8 cellular contexts compared by ENCODE assay signal in genomic region chr3:125051715-125052581, GRCh38. TPM values are rescaled to one million over a fixed set of nuclear protein-coding genes. Genes with fewer than 3 reads are reported as not detected.
A peak's percentile ranks its signal among the peaks of the same experiment; 100 is the strongest.
DNase-seq lines count a peak whose midpoint lies in the region; ATAC-seq and TF ChIP-seq lines count a peak whose summit lies in the region.

No MANE protein-coding gene starts in this region.

- H3K4me1 ChIP-seq in HUES6 (ENCODE audit: control insufficient read depth, insufficient read depth, low read length) (peaks cover 51% of the 10 kb centered on the region), mucosa of descending colon (ENCODE audit: low read depth) (peaks cover 24% of the 10 kb centered on the region)

- peak; percentile 26 for ATAC-seq in mucosa of descending colon

- peaks cover 16% of the 10 kb centered on the region for H3K27me3 ChIP-seq in HUES6 (ENCODE audit: control insufficient read depth, insufficient read depth, low read length)

- H3K36me3 ChIP-seq in HUES6 (ENCODE audit: control insufficient read depth, insufficient read depth, low read length) (no peaks in the 10 kb centered on the region; the same call in 1 of the 2 replicates), mucosa of descending colon (ENCODE audit: low read depth) (no peaks in the 10 kb centered on the region)

- H3K9me3 ChIP-seq in HUES6 (ENCODE audit: control insufficient read depth, insufficient read depth, low read depth, low read length) = no peaks in the 10 kb centered on the region
- no peaks in the 10 kb centered on the region for H3K9me3 ChIP-seq in mucosa of descending colon

- TF ChIP-seq CTCF in mucosa of descending colon (IDR thresholded peaks at IDR 0.05) = no peak

- peak overlapping the region; percentile 34; the same call in 1 of the 2 replicates for H3K4me3 ChIP-seq in HUES6 (ENCODE audit: low read depth, low read length)
- H3K4me3 ChIP-seq in mucosa of descending colon = no peak overlapping the region

- peak overlapping the region; percentile 24; the same call in 1 of the 2 replicates for H3K27ac ChIP-seq in HUES6 (ENCODE audit: low read depth, low read length)

- peak; percentile 80 for DNase-seq in AG20443 (ENCODE audit: low spot score)
- DNase-seq in activated CD4-positive, alpha-beta T cell treated with anti-CD3 and anti-CD28 coated beads for 48 hours = peak; percentile 63
- peak; percentile 63 for DNase-seq in dedifferentiated amniotic fluid mesenchymal stem cell (ENCODE audit: extremely low spot score)
- peak; percentile 45 to 57 (median 53) for DNase-seq in mucosa of descending colon
- DNase-seq in stimulated activated CD8-positive, alpha-beta memory T cell treated with anti-CD3 and anti-CD28 coated beads, Interleukin-4, amount 100 ng/mL, for 48 hours = peak; percentile 74
- DNase-seq in NCI-H1092 treated with DMSO at 0.1 percent for 48 hours (lab: John Stamatoyannopoulos, UW) = no peak
- no peak for DNase-seq in COR-L47 (lab: John Stamatoyannopoulos, UW)

- no peak overlapping the region for H3K9ac ChIP-seq in HUES6 (ENCODE audit: low read length)

- intact Hi-C loops in mucosa of descending colon (cut with DNase I, micrococcal nuclease) = no loop called here

RNA-seq across cellular contexts. Expression of gene HEG1, which starts 3.8 kb away (rescaled TPM):
- total RNA-seq in mucosa of descending colon = 10 to 100 TPM in 2 of 3 donors, 1 to 10 TPM in 1; 7.4 to 45.3 (median 15.0) TPM

Comparison
In these comparisons a context has a peak if more than half of its experiments do, and no peak if none do; other contexts are left out.
1. DNase-seq: peak in AG20443 (single experiment), activated CD4-positive, alpha-beta T cell treated with anti-CD3 and anti-CD28 coated beads for 48 hours (single experiment), dedifferentiated amniotic fluid mesenchymal stem cell (single experiment), mucosa of descending colon (3 of 3) and stimulated activated CD8-positive, alpha-beta memory T cell treated with anti-CD3 and anti-CD28 coated beads, Interleukin-4, amount 100 ng/mL, for 48 hours (single experiment); none in NCI-H1092 treated with DMSO at 0.1 percent for 48 hours (single experiment) and COR-L47 (single experiment).